Comparison of ENCODE assay signal across 26 cellular contexts in genomic region chr14:90844321-90844720, GRCh38.
"Had no signal": no experiment of that assay in that cellular context is flagged by ENCODE, and none has a peak within 500 bp of the region (broad histone marks: within the 10 kb centered on the region; RNA-seq: fewer than 3 reads in every experiment).

No MANE protein-coding gene starts in this region.

- H3K36me3 Mint-ChIP-seq: activated naive CD4-positive, alpha-beta T cell treated with anti-CD3 and anti-CD28 coated beads, Interleukin-2, amount 50 U/mL, for 72 hours had no signal

- H3K4me3 ChIP-seq: SK-N-MC had no signal

- H3K27ac Mint-ChIP-seq: activated naive CD4-positive, alpha-beta T cell treated with anti-CD3 and anti-CD28 coated beads, Interleukin-2, amount 50 U/mL, for 72 hours; activated T-cell treated with anti-CD3 and anti-CD28 coated beads, Interleukin-2, amount 50 U/mL, for 24 hours; activated T-helper 1 cell treated with anti-CD3 and anti-CD28 coated beads, Interleukin-12 subunit alpha, Interleukin-12 subunit beta, Interleukin-2, Interleukin-4 antibody, amounts not matched to agents 30 ng/mL and 10 ng/mL and 1 ng/mL, durations not matched to agents 14 hours and 24 hours and 36 hours; T-cell had no signal

- DNase-seq: activated CD4-positive, alpha-beta T cell treated with anti-CD3 and anti-CD28 coated beads for 4 hours; activated CD4-positive, alpha-beta T cell treated with anti-CD3 and anti-CD28 coated beads, Interleukin-2, amount 50 U/mL, for 4 hours; activated effector memory CD4-positive, alpha-beta T cell treated with anti-CD3 and anti-CD28 coated beads, Interleukin-2, amount 50 U/mL, for 16 hours; activated naive CD4-positive, alpha-beta T cell treated with Interleukin-2 at 50 U/mL for 16 hours; brain microvascular endothelial cell; cerebellar nuclear complex; Kasumi-1; KBM-7; NCI-H1105 treated with DMSO at 0.1 percent for 48 hours; NCI-H146; NCI-H187 treated with DMSO at 0.1 percent for 48 hours; NCI-H2081 treated with DMSO at 0.1 percent for 48 hours; NCI-H446; NCI-H524; NCI-H748 treated with DMSO at 0.1 percent for 48 hours; NK-92 treated with Interleukin-12 subunit alpha and Interleukin-12 subunit beta, amount 100 ng/mL, for 24 hours; OCI-M1; RPMI8226; T-cell had no signal

- H3K4me3 Mint-ChIP-seq: activated T-cell treated with anti-CD3 and anti-CD28 coated beads, Interleukin-2, amount 50 U/mL, for 24 hours; activated T-helper 1 cell treated with anti-CD3 and anti-CD28 coated beads, Interleukin-12 subunit alpha, Interleukin-12 subunit beta, Interleukin-2, Interleukin-4 antibody, amounts not matched to agents 30 ng/mL and 10 ng/mL and 1 ng/mL, durations not matched to agents 14 hours and 24 hours and 36 hours; T-cell had no signal

- H3K36me3 ChIP-seq: brain microvascular endothelial cell had no signal

- H3K27ac ChIP-seq: brain microvascular endothelial cell, SK-N-MC, VCaP had no signal

- ATAC-seq: activated naive CD4-positive, alpha-beta T cell treated with anti-CD3 and anti-CD28 coated beads, Interleukin-2, amount 50 U/mL, for 72 hours; Panc1; Right ventricle myocardium inferior; T-cell had no signal

- H3K27me3 Mint-ChIP-seq: activated T-cell treated with anti-CD3 and anti-CD28 coated beads, Interleukin-2, amount 50 U/mL, for 24 hours; T-cell had no signal

- H3K9me3 Mint-ChIP-seq: activated naive CD4-positive, alpha-beta T cell treated with anti-CD3 and anti-CD28 coated beads, Interleukin-2, amount 50 U/mL, for 72 hours; activated T-cell treated with anti-CD3 and anti-CD28 coated beads, Interleukin-2, amount 50 U/mL, for 24 hours; activated T-helper 1 cell treated with anti-CD3 and anti-CD28 coated beads, Interleukin-12 subunit alpha, Interleukin-12 subunit beta, Interleukin-2, Interleukin-4 antibody, amounts not matched to agents 30 ng/mL and 10 ng/mL and 1 ng/mL, durations not matched to agents 14 hours and 24 hours and 36 hours; T-cell had no signal

- H3K27me3 ChIP-seq: brain microvascular endothelial cell had no signal
